8 cellular contexts compared by ENCODE assay signal in genomic region chr6:28922841-28923317, GRCh38. TPM values are rescaled to one million over a fixed set of nuclear protein-coding genes. Genes with fewer than 3 reads are reported as not detected.
DNase-seq lines count a peak whose midpoint lies in the region; ATAC-seq and TF ChIP-seq lines count a peak whose summit lies in the region.

No MANE protein-coding gene starts in this region.

- H3K36me3 ChIP-seq in PC-9 (ENCODE audit: low read depth), result peaks cover 35% of the 10 kb centered on the region

- peak; percentile 58 for DNase-seq in CD14-positive monocyte (ENCODE audit: low spot score)
- DNase-seq in PC-9, result no peak
- DNase-seq in activated naive CD8-positive, alpha-beta T cell treated with anti-CD3 and anti-CD28 coated beads, Interleukin-2, amount 10 ng/mL, durations not matched to agents 7 days and 5 days, result peak; percentile 66
- DNase-seq in left cardiac atrium, result peak; percentile 63
- peak; percentile 29 for DNase-seq in progenitor cell of endocrine pancreas (ENCODE audit: low spot score, unreplicated experiment)

- H3K4me3 ChIP-seq in PC-9, result peak overlapping the region; percentile 91

- peaks cover 55% of the 10 kb centered on the region for H3K79me2 ChIP-seq in PC-9 (ENCODE audit: low read depth)

- H4K20me1 ChIP-seq in PC-9 (ENCODE audit: insufficient read depth), result peaks cover 33% of the 10 kb centered on the region

- H3K9me3 Mint-ChIP-seq in CD14-positive monocyte (no peaks in the 10 kb centered on the region), progenitor cell of endocrine pancreas (ENCODE audit: low read depth) (no peaks in the 10 kb centered on the region)
- H3K9me3 Mint-ChIP-seq in activated naive CD8-positive, alpha-beta T cell treated with anti-CD3 and anti-CD28 coated beads, Interleukin-2, amount 10 ng/mL, durations not matched to agents 7 days and 5 days, result no peaks in the 10 kb centered on the region

- intact Hi-C loops in CD14-positive monocyte (cut with micrococcal nuclease), result no loop called here
- intact Hi-C loops in PC-9 (cut with micrococcal nuclease; ENCODE audit: unreplicated experiment), result loop anchor here (1.0 to 2.0 kb wide), 2 partner anchors 27 to 62 kb away; no protein-coding TSS in a partner anchor
- intact Hi-C loops in left cardiac atrium (cut with DNase I), result no loop called here

- peak overlapping the region; percentile 82 for H3K4me2 ChIP-seq in PC-9

- H3K4me3 Mint-ChIP-seq in CD14-positive monocyte (peak overlapping the region; percentile 93 to 98), progenitor cell of endocrine pancreas (ENCODE audit: low read depth) (peak overlapping the region; percentile 89)
- peak overlapping the region; percentile 96 for H3K4me3 Mint-ChIP-seq in activated naive CD8-positive, alpha-beta T cell treated with anti-CD3 and anti-CD28 coated beads, Interleukin-2, amount 10 ng/mL, durations not matched to agents 7 days and 5 days

- peaks cover 0 to 4% (median 0%) of the 10 kb centered on the region in 3 donors for H3K27me3 Mint-ChIP-seq in CD14-positive monocyte (ENCODE audit: low read depth in 3 of 3)
- no peaks in the 10 kb centered on the region for H3K27me3 Mint-ChIP-seq in activated naive CD8-positive, alpha-beta T cell treated with anti-CD3 and anti-CD28 coated beads, Interleukin-2, amount 10 ng/mL, durations not matched to agents 7 days and 5 days
- no peaks in the 10 kb centered on the region for H3K27me3 Mint-ChIP-seq in progenitor cell of endocrine pancreas

- peak; percentile 51 for TF ChIP-seq POLR2A in GM19193 (IDR thresholded peaks at IDR 0.05; ENCODE audit: extremely low read depth, insufficient read depth, insufficient read length)

- H3K27ac Mint-ChIP-seq in CD14-positive monocyte (peak overlapping the region; percentile 94 to 98 (median 95)), progenitor cell of endocrine pancreas (peak overlapping the region; percentile 91)
- H3K27ac Mint-ChIP-seq in activated naive CD8-positive, alpha-beta T cell treated with anti-CD3 and anti-CD28 coated beads, Interleukin-2, amount 10 ng/mL, durations not matched to agents 7 days and 5 days, result peak overlapping the region; percentile 93

- H3K4me1 ChIP-seq in PC-9 (replicated peaks; ENCODE audit: insufficient read depth), result peaks cover 20% of the 10 kb centered on the region

- no peaks in the 10 kb centered on the region for H3K27me3 ChIP-seq in PC-9 (ENCODE audit: insufficient read depth, low read depth)

- BruUV-seq in PC-9 (replicated peaks; lab: Mats Ljungman, UMichigan), result TSS peak; percentile 27

- H3K4me1 Mint-ChIP-seq in CD14-positive monocyte, result peaks cover 47% of the 10 kb centered on the region
- peaks cover 24% of the 10 kb centered on the region for H3K4me1 Mint-ChIP-seq in activated naive CD8-positive, alpha-beta T cell treated with anti-CD3 and anti-CD28 coated beads, Interleukin-2, amount 10 ng/mL, durations not matched to agents 7 days and 5 days
- H3K4me1 Mint-ChIP-seq in progenitor cell of endocrine pancreas (ENCODE audit: low read depth), result peaks cover 19% of the 10 kb centered on the region

- H3K9me2 ChIP-seq in PC-9 (ENCODE audit: insufficient read depth), result no peaks in the 10 kb centered on the region

- H3K27ac ChIP-seq in PC-9, result peak overlapping the region; percentile 76

- H2AFZ ChIP-seq in PC-9, result peak overlapping the region; percentile 91

- H3K9me3 ChIP-seq in PC-9 (ENCODE audit: insufficient read depth, low read depth), result no peaks in the 10 kb centered on the region

- peaks cover 38 to 39% of the 10 kb centered on the region in 2 donors for H3K36me3 Mint-ChIP-seq in CD14-positive monocyte
- peaks cover 25% of the 10 kb centered on the region for H3K36me3 Mint-ChIP-seq in activated naive CD8-positive, alpha-beta T cell treated with anti-CD3 and anti-CD28 coated beads, Interleukin-2, amount 10 ng/mL, durations not matched to agents 7 days and 5 days
- peaks cover 22% of the 10 kb centered on the region for H3K36me3 Mint-ChIP-seq in progenitor cell of endocrine pancreas (ENCODE audit: insufficient read depth)

- H3F3A ChIP-seq in PC-9 (ENCODE audit: insufficient read depth, low read depth), result peaks cover 46% of the 10 kb centered on the region

- CTCF ChIA-PET in PC-9 (lab: Charles Lee), result interaction anchor here (0.6 kb wide), 1 partner anchor 57 kb away, joined by 5 read pairs; no protein-coding TSS in a partner anchor

- POLR2A ChIA-PET in PC-9 (lab: Charles Lee; ENCODE audit: unreplicated experiment), result interaction anchor here (0.6 to 0.7 kb wide), 5 partner anchors 9 to 94 kb away, joined by 3 to 13 read pairs (median 3); no protein-coding TSS in a partner anchor
- POLR2A ChIA-PET in activated naive CD8-positive, alpha-beta T cell treated with anti-CD3 and anti-CD28 coated beads, Interleukin-2, amount 10 ng/mL, durations not matched to agents 7 days and 5 days (lab: Charles Lee), result interaction anchor here (0.5 to 4.4 kb wide), 21 partner anchors 9 to 1404 kb away, joined by 3 to 76 read pairs (median 5); partner anchors contain the start of gene TRIM39

- ATAC-seq in HG03175 (IDR thresholded peaks at IDR 0.05; ENCODE audit: unreplicated experiment) (peak; percentile 31), left cardiac atrium (peak; percentile 60 to 65), GM18519 (IDR thresholded peaks at IDR 0.05; ENCODE audit: low FRiP score, unreplicated experiment) (no peak)
- peak; percentile 27 for ATAC-seq in activated naive CD8-positive, alpha-beta T cell treated with anti-CD3 and anti-CD28 coated beads, Interleukin-2, amount 10 ng/mL, durations not matched to agents 7 days and 5 days (ENCODE audit: low read depth)

- TF ChIP-seq CTCF in CD14-positive monocyte (IDR thresholded peaks at IDR 0.05) (no peak), PC-9 (conservative IDR thresholded peaks at IDR 0.05) (no peak), progenitor cell of endocrine pancreas (IDR thresholded peaks at IDR 0.05; ENCODE audit: unreplicated experiment) (no peak)

RNA-seq across cellular contexts. Expression of gene TRIM27, which starts 0.9 kb away (rescaled TPM):
- polyA plus RNA-seq in CD14-positive monocyte, result 10 to 100 TPM; 42.2 to 44.0 TPM
- total RNA-seq in PC-9 (2021) (67.2 and 86.2 TPM in 2 replicates), left cardiac atrium (10 to 100 TPM; 20.7 to 25.3 TPM), progenitor cell of endocrine pancreas (91.8 and 97.3 TPM in 2 replicates)
- 10 to 100 TPM; 64.4 to 67.1 TPM for total RNA-seq in activated naive CD8-positive, alpha-beta T cell treated with anti-CD3 and anti-CD28 coated beads, Interleukin-2, amount 10 ng/mL, durations not matched to agents 7 days and 5 days

Comparison
In these comparisons a context has a peak if more than half of its experiments do, and no peak if none do; other contexts are left out.
1. DNase-seq: peak in CD14-positive monocyte (single experiment), activated naive CD8-positive, alpha-beta T cell treated with anti-CD3 and anti-CD28 coated beads, Interleukin-2, amount 10 ng/mL, durations not matched to agents 7 days and 5 days (single experiment), left cardiac atrium (single experiment) and progenitor cell of endocrine pancreas (single experiment); none in PC-9 (0 of 2).
2. Peak in every context shown above with its lines, with median percentiles within 50 percentile points of each other: H3K27ac Mint-ChIP-seq and H3K4me3 Mint-ChIP-seq.